Comparison of ENCODE assay signal across 8 cellular contexts in the genomic region with DNA sequence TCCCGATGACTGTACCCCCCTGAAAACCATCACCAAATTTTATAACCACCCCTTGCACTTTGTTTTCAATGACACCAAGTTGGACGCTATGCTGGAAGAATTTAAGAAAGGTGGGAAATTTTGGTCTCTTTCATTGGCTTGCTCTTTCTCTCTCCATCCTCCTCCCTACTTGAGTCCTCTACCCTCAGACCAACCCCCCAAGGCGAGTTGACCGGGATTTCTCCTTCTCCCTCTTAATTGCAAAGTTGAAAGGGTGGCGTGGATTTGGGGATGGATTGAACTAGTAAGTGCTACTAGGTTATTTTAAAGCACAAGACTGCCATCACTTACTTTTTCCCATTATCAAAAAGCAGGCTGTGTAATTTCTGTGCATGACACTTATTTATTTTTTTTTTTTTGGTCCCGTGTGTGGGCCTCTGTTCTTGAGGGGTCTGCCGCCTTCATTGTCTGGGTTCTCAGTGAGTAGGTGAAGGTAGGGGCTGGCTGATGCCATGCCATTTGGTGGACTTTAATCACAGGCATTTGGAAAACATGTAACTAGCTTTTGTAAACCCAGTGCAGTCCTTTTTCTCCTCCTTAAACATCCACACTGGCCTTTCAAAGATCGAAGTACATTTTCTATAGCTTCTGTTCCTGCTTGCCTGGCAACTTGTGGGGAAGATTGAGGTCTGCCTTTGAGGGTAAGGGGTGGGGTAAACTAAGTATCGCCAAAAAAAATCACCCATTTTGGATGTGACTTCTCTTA. TPM values are rescaled to one million over a fixed set of nuclear protein-coding genes. Genes with fewer than 3 reads are reported as not detected.
A peak's percentile ranks its signal among the peaks of the same experiment; 100 is the strongest.
DNase-seq lines count a peak whose midpoint lies in the region; ATAC-seq, FAIRE-seq and TF ChIP-seq lines count a peak whose summit lies in the region.

No MANE protein-coding gene starts in this region.

- no peak overlapping the region for H2AFZ ChIP-seq in keratinocyte (ENCODE audit: control insufficient read depth, low read length)

- no peaks in the 10 kb centered on the region for H3K27me3 Mint-ChIP-seq in activated CD8-positive, alpha-beta memory T cell treated with anti-CD3 and anti-CD28 coated beads, Interleukin-2, amount 10 ng/mL, durations not matched to agents 7 days and 5 days
- peaks cover 6% of the 10 kb centered on the region for H3K27me3 Mint-ChIP-seq in activated naive CD8-positive, alpha-beta T cell treated with anti-CD3 and anti-CD28 coated beads, Interleukin-2, amount 50 U/mL, for 24 hours

- no peak for ATAC-seq in activated CD8-positive, alpha-beta memory T cell treated with anti-CD3 and anti-CD28 coated beads, Interleukin-2, amount 10 ng/mL, durations not matched to agents 7 days and 5 days
- ATAC-seq in activated naive CD8-positive, alpha-beta T cell treated with anti-CD3 and anti-CD28 coated beads, Interleukin-2, amount 50 U/mL, for 24 hours, result no peak
- ATAC-seq in thoracic aorta (ENCODE audit: insufficient number of reproducible peaks, low FRiP score, low read depth), result no peak
- no peak for ATAC-seq in GM19395 (IDR thresholded peaks at IDR 0.05; ENCODE audit: unreplicated experiment)
- no peak for ATAC-seq in GM21723 (IDR thresholded peaks at IDR 0.05; ENCODE audit: unreplicated experiment)

- dilution Hi-C loops in keratinocyte (cut with MboI; ENCODE audit: extremely low pct_ligation_motif_present, low sequenced_read_pairs), result no loop called here

- no peaks in the 10 kb centered on the region for H3K36me3 ChIP-seq in keratinocyte (ENCODE audit: control insufficient read depth in 2 of 2, extremely low read depth in 1 of 2, insufficient read depth in 2 of 2, low read length in 2 of 2)
- H3K36me3 ChIP-seq in thoracic aorta, result no peaks in the 10 kb centered on the region

- H3K27ac ChIP-seq in keratinocyte (ENCODE audit: control insufficient read depth, insufficient read depth, low read length), result no peak overlapping the region
- no peak overlapping the region for H3K27ac ChIP-seq in thoracic aorta

- peak overlapping the region; percentile 91 for H3K4me2 ChIP-seq in keratinocyte (ENCODE audit: control insufficient read depth, extremely low read depth, insufficient read depth, low read depth, low read length)

- FAIRE-seq in keratinocyte (lab: Jason Lieb, UNC), result no peak

- H3K9me3 ChIP-seq in keratinocyte (ENCODE audit: control insufficient read depth, low read depth, low read length) (no peaks in the 10 kb centered on the region), thoracic aorta (no peaks in the 10 kb centered on the region)

- H3K9me1 ChIP-seq in keratinocyte (ENCODE audit: control insufficient read depth, extremely low read depth, insufficient read depth, low read length), result no peaks in the 10 kb centered on the region

- H3K4me1 ChIP-seq in keratinocyte (ENCODE audit: control insufficient read depth, extremely low read depth, insufficient read depth, low read length) (peaks cover 12% of the 10 kb centered on the region), thoracic aorta (ENCODE audit: control insufficient read depth in 1 of 2, low read depth in 2 of 2) (peaks cover 4 to 55% of the 10 kb centered on the region in 2 donors)

- H3K27ac Mint-ChIP-seq in activated CD8-positive, alpha-beta memory T cell treated with anti-CD3 and anti-CD28 coated beads, Interleukin-2, amount 10 ng/mL, durations not matched to agents 7 days and 5 days, result no peak overlapping the region
- peak overlapping the region; percentile 66 for H3K27ac Mint-ChIP-seq in activated naive CD8-positive, alpha-beta T cell treated with anti-CD3 and anti-CD28 coated beads, Interleukin-2, amount 50 U/mL, for 24 hours

- no peak for TF ChIP-seq CTCF in keratinocyte (optimal IDR thresholded peaks at IDR 0.05 in 1 of 3, IDR thresholded peaks at IDR 0.05 in 1 of 3, conservative IDR thresholded peaks at IDR 0.05 in 1 of 3; ENCODE audit: extremely low read depth in 1 of 3, insufficient read depth in 2 of 3, low read length in 3 of 3)
- no peak for TF ChIP-seq CTCF in thoracic aorta (IDR thresholded peaks at IDR 0.05)

- H3K4me1 Mint-ChIP-seq in activated CD8-positive, alpha-beta memory T cell treated with anti-CD3 and anti-CD28 coated beads, Interleukin-2, amount 10 ng/mL, durations not matched to agents 7 days and 5 days, result peaks cover 59% of the 10 kb centered on the region
- peaks cover 57% of the 10 kb centered on the region for H3K4me1 Mint-ChIP-seq in activated naive CD8-positive, alpha-beta T cell treated with anti-CD3 and anti-CD28 coated beads, Interleukin-2, amount 50 U/mL, for 24 hours

- H4K20me1 ChIP-seq in keratinocyte (ENCODE audit: control insufficient read depth, extremely low read depth, insufficient read depth, low read length), result no peaks in the 10 kb centered on the region

- peak overlapping the region; percentile 90 for H3K4me3 Mint-ChIP-seq in activated CD8-positive, alpha-beta memory T cell treated with anti-CD3 and anti-CD28 coated beads, Interleukin-2, amount 10 ng/mL, durations not matched to agents 7 days and 5 days
- H3K4me3 Mint-ChIP-seq in activated naive CD8-positive, alpha-beta T cell treated with anti-CD3 and anti-CD28 coated beads, Interleukin-2, amount 50 U/mL, for 24 hours, result peak overlapping the region; percentile 87

- H3K9ac ChIP-seq in keratinocyte (ENCODE audit: control insufficient read depth, extremely low read depth, insufficient read depth, low read length), result no peak overlapping the region

- H3K4me3 ChIP-seq in keratinocyte (ENCODE audit: control insufficient read depth in 2 of 3, extremely low read depth in 1 of 3, insufficient read depth in 2 of 3, low read depth in 1 of 3, low read length in 3 of 3) (no peak overlapping the region), thoracic aorta (peak overlapping the region; percentile 86)

- peaks cover 2% of the 10 kb centered on the region for H3K79me2 ChIP-seq in keratinocyte (ENCODE audit: control insufficient read depth, insufficient read depth, low read length)

- H3K36me3 Mint-ChIP-seq in activated CD8-positive, alpha-beta memory T cell treated with anti-CD3 and anti-CD28 coated beads, Interleukin-2, amount 10 ng/mL, durations not matched to agents 7 days and 5 days, result peaks cover 6% of the 10 kb centered on the region
- H3K36me3 Mint-ChIP-seq in activated naive CD8-positive, alpha-beta T cell treated with anti-CD3 and anti-CD28 coated beads, Interleukin-2, amount 50 U/mL, for 24 hours (ENCODE audit: low read depth), result peaks cover 2% of the 10 kb centered on the region

- DNase-seq in activated CD8-positive, alpha-beta memory T cell treated with anti-CD3 and anti-CD28 coated beads, Interleukin-2, amount 10 ng/mL, durations not matched to agents 7 days and 5 days, result no peak
- DNase-seq in activated CD8-positive, alpha-beta memory T cell treated with anti-CD3 and anti-CD28 coated beads for 24 hours, result no peak
- DNase-seq in activated naive CD8-positive, alpha-beta T cell treated with anti-CD3 and anti-CD28 coated beads, Interleukin-2, amount 50 U/mL, for 24 hours, result no peak
- no peak for DNase-seq in keratinocyte (ENCODE audit: low read depth, low spot score)
- no peak for DNase-seq in thoracic aorta (ENCODE audit: low spot score)
- DNase-seq in AG08396 (ENCODE audit: low spot score), result no peak

- H3K27me3 ChIP-seq in keratinocyte (ENCODE audit: control insufficient read depth, extremely low read depth, insufficient read depth, low read length) (no peaks in the 10 kb centered on the region), thoracic aorta (replicated peaks; ENCODE audit: insufficient read depth) (no peaks in the 10 kb centered on the region)

- CTCF ChIA-PET in activated CD8-positive, alpha-beta memory T cell treated with anti-CD3 and anti-CD28 coated beads, Interleukin-2, amount 10 ng/mL, durations not matched to agents 7 days and 5 days (lab: Charles Lee), result interaction anchor here (0.7 to 3.5 kb wide), 7 partner anchors 134 to 408 kb away, joined by 3 to 11 read pairs (median 3); a partner anchor contains a TSS

- H3K9me3 Mint-ChIP-seq in activated CD8-positive, alpha-beta memory T cell treated with anti-CD3 and anti-CD28 coated beads, Interleukin-2, amount 10 ng/mL, durations not matched to agents 7 days and 5 days (ENCODE audit: low read depth), result no peaks in the 10 kb centered on the region
- no peaks in the 10 kb centered on the region for H3K9me3 Mint-ChIP-seq in activated naive CD8-positive, alpha-beta T cell treated with anti-CD3 and anti-CD28 coated beads, Interleukin-2, amount 50 U/mL, for 24 hours

RNA-seq across cellular contexts. Expression of a gene that starts 2.1 kb away (rescaled TPM):
- 10 to 100 TPM in 1 of 2 experiments, 1 to 10 TPM in 1; 8.0 to 10.1 TPM for total RNA-seq in activated CD8-positive, alpha-beta memory T cell treated with anti-CD3 and anti-CD28 coated beads, Interleukin-2, amount 10 ng/mL, durations not matched to agents 7 days and 5 days
- polyA plus RNA-seq in keratinocyte, result 1.4 to 2.6 TPM (median 1.5 TPM) in 3 replicates
- polyA plus RNA-seq in keratinocyte (2011; ENCODE audit: low read depth), result 1.3 TPM
- 1.5 and 1.7 TPM in 2 replicates for polyA plus RNA-seq in keratinocyte (2011; cell fraction: cytosol; rRNA removed)
- polyA plus RNA-seq in keratinocyte (2011; cell fraction: nucleus; rRNA removed), result 5.3 and 5.8 TPM in 2 replicates
- 2.5 and 2.6 TPM in 2 replicates for polyA plus RNA-seq in keratinocyte (2012; ENCODE audit: low replicate concordance)
- polyA minus RNA-seq in keratinocyte, result 1.7 to 5.6 TPM (median 2.4 TPM) in 3 replicates
- polyA minus RNA-seq in keratinocyte (2011; cell fraction: cytosol; rRNA and poly(A)+ RNA removed), result 4.2 TPM
- polyA minus RNA-seq in keratinocyte (2011; cell fraction: nucleus; rRNA and poly(A)+ RNA removed), result 3.3 and 5.9 TPM in 2 replicates
- total RNA-seq in thoracic aorta, result 10 to 100 TPM; 12.2 to 24.5 TPM

RNA-seq across cellular contexts. Expression of a gene that starts 50.9 kb away (rescaled TPM):
- under 1 TPM in 1 of 2 experiments, not detected in 1; 0.41 TPM for total RNA-seq in activated CD8-positive, alpha-beta memory T cell treated with anti-CD3 and anti-CD28 coated beads, Interleukin-2, amount 10 ng/mL, durations not matched to agents 7 days and 5 days
- polyA plus RNA-seq in keratinocyte, result 0.80 to 2.0 TPM (median 0.85 TPM) in 3 replicates
- 1.2 TPM for polyA plus RNA-seq in keratinocyte (2011; ENCODE audit: low read depth)
- polyA plus RNA-seq in keratinocyte (2011; cell fraction: cytosol; rRNA removed), result 0.39 and 0.49 TPM in 2 replicates
- 0.38 TPM in 1 of 2 replicates, not detected in the other for polyA plus RNA-seq in keratinocyte (2011; cell fraction: nucleus; rRNA removed)
- 1.5 and 1.9 TPM in 2 replicates for polyA plus RNA-seq in keratinocyte (2012; ENCODE audit: low replicate concordance)
- 0.64 to 0.98 TPM in 2 of 3 replicates, not detected in the other for polyA minus RNA-seq in keratinocyte
- polyA minus RNA-seq in keratinocyte (2011; cell fraction: cytosol; rRNA and poly(A)+ RNA removed), result not detected
- polyA minus RNA-seq in keratinocyte (2011; cell fraction: nucleus; rRNA and poly(A)+ RNA removed), result not detected in 2 replicates
- total RNA-seq in thoracic aorta, result 1 to 10 TPM; 5.6 to 6.2 TPM

Comparison
In these comparisons a context has a peak if more than half of its experiments do, and no peak if none do; other contexts are left out.
1. RNA of a gene that starts 50.9 kb away (total RNA-seq): 5.6 to 6.2 TPM in thoracic aorta; 0.41 TPM in activated CD8-positive, alpha-beta memory T cell treated with anti-CD3 and anti-CD28 coated beads, Interleukin-2, amount 10 ng/mL, durations not matched to agents 7 days and 5 days; every median in the first group is over 4 times any median in the second.